30 cellular contexts compared by ENCODE assay signal in genomic region chr2:211174631-211175030, GRCh38.
"Had no signal": no experiment of that assay in that cellular context is flagged by ENCODE, and none has a peak within 500 bp of the region (broad histone marks: within the 10 kb centered on the region; RNA-seq: fewer than 3 reads in every experiment).

No MANE protein-coding gene starts in this region.

- H3K4me3 ChIP-seq: adrenal gland, body of pancreas, coronary artery, dorsolateral prefrontal cortex, heart left ventricle had no signal

- H3K27me3 ChIP-seq: adrenal gland, body of pancreas, dorsolateral prefrontal cortex, heart left ventricle had no signal

- DNase-seq: activated B cell treated with CpG ODN at 0.5 μM for 24 hours; activated CD4-positive, alpha-beta T cell treated with anti-CD3 and anti-CD28 coated beads for 48 hours; activated CD4-positive, alpha-beta T cell treated with anti-CD3 and anti-CD28 coated beads, Interleukin-2, amount 50 U/mL, for 1 hour; activated CD4-positive, alpha-beta T cell treated with anti-CD3 and anti-CD28 coated beads, Interleukin-2, amount 50 U/mL, for 48 hours; activated CD8-positive, alpha-beta memory T cell treated with anti-CD3 and anti-CD28 coated beads for 24 hours; activated CD8-positive, alpha-beta T cell treated with anti-CD3 and anti-CD28 coated beads for 36 hours; activated effector memory CD4-positive, alpha-beta T cell treated with Interleukin-2 at 50 U/mL for 16 hours; activated gamma-delta T cell treated with Interleukin-2 at 50 U/mL for 16 hours; activated naive CD4-positive, alpha-beta T cell treated with anti-CD3 and anti-CD28 coated beads for 36 hours; activated naive CD8-positive, alpha-beta T cell treated with anti-CD3 and anti-CD28 coated beads for 36 hours; activated naive CD8-positive, alpha-beta T cell treated with anti-CD3 and anti-CD28 coated beads, Interleukin-2, amount 50 U/mL, for 24 hours; activated T-cell treated with anti-CD3 and anti-CD28 coated beads, Interleukin-2, amount 50 U/mL, for 4 hours; adrenal gland; amygdala; aorta; body of pancreas; cerebellar nuclear complex; effector memory CD4-positive, alpha-beta T cell; endodermal cell; foreskin fibroblast; heart left ventricle; T-helper 1 cell; T-helper 17 cell; T1000; WERI-Rb-1 had no signal

- H3K27ac ChIP-seq: adrenal gland, body of pancreas, coronary artery, dorsolateral prefrontal cortex, heart left ventricle, WERI-Rb-1 had no signal

- H3K4me1 ChIP-seq: adrenal gland, body of pancreas, heart left ventricle had no signal

- H3K9me3 ChIP-seq: adrenal gland, body of pancreas, heart left ventricle had no signal

- ATAC-seq: activated CD4-positive, CD25-positive, alpha-beta regulatory T cell treated with anti-CD3 and anti-CD28 coated beads, Interleukin-2, amount 50 U/mL, for 24 hours; activated CD8-positive, alpha-beta T cell treated with anti-CD3 and anti-CD28 coated beads for 36 hours; activated naive CD8-positive, alpha-beta T cell treated with anti-CD3 and anti-CD28 coated beads, Interleukin-2, amount 50 U/mL, for 24 hours; activated T-cell treated with anti-CD3 and anti-CD28 coated beads, Interleukin-2, amount 50 U/mL, for 4 hours; activated T-helper 17 cell treated with anti-CD3 and anti-CD28 coated beads, Interleukin-2, amount 50 U/mL, for 72 hours; body of pancreas; esophagus mucosa; heart left ventricle; T-helper 17 cell had no signal

- H3K36me3 ChIP-seq: adrenal gland, heart left ventricle, WERI-Rb-1 had no signal
